Comparison of ENCODE assay signal across 11 cellular contexts in the genomic region with DNA sequence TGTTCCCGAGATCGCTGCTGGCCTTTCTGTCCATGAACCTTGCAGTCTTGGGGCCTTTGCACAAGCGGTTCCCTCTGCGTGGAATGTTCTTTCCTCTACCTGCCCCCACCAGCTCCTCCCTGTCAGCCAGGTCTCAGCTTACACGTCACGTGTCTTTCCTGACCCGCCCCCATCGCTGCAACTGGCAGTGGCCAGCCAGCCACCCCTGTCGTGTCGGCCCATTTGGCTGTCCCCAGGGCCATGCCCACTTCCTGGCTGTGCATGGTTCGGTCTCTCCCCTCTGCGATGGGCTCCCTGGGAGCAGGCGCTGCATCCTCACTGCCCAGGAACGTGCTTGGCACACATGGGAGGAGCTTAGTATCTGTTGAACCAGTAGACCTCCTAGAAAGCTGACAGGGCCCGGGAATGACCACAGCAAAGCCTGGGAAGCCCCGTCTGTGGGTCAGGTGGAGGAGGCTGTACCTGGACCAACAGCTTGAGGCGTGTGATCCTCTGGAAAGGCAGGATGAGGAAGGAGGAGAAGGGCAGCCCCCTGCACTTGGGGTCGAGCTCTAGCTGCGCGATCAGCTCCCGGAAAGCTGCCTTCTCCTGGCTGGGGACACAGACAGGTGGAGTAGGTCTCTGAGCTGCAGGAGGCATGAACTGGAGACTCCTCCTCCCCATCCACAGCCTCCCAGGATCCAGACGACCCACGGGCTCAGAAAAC. TPM values are rescaled to one million over a fixed set of nuclear protein-coding genes. Genes with fewer than 3 reads are reported as not detected.
DNase-seq lines count a peak whose midpoint lies in the region; ATAC-seq lines count a peak whose summit lies in the region.
"Had no signal": no experiment of that assay in that cellular context is flagged by ENCODE, and none has a peak within 500 bp of the region (broad histone marks: within the 10 kb centered on the region; RNA-seq: fewer than 3 reads in every experiment).

No MANE protein-coding gene starts in this region.

- ATAC-seq in GM18867 (IDR thresholded peaks at IDR 0.05; ENCODE audit: unreplicated experiment): no peak

- H3K4me1 ChIP-seq in neuronal stem cell (ENCODE audit: control insufficient read depth in 2 of 2, insufficient read depth in 1 of 2, low read depth in 1 of 2, low read length in 2 of 2): peaks cover 6 to 10% of the 10 kb centered on the region in 2 donors

- H3K4me3 ChIP-seq in neuronal stem cell (ENCODE audit: low read length in 2 of 2): no peak overlapping the region

- no peaks in the 10 kb centered on the region for H3K4me1 Mint-ChIP-seq in activated naive CD4-positive, alpha-beta T cell treated with anti-CD3 and anti-CD28 coated beads, Interleukin-2, amount 10 ng/mL, durations not matched to agents 7 days and 5 days

- WGBS in neuronal stem cell (ENCODE audit: extremely low coverage in 2 of 2, insufficient read length in 2 of 2, insufficient replicate concordance in 1 of 2), 2 donors: no CpG with 5 or more reads among the region's 23 CpGs

- H3K23ac ChIP-seq in neuronal stem cell (ENCODE audit: low read depth, low read length, poor library complexity): no peak overlapping the region

- no peak overlapping the region for H3K4me2 ChIP-seq in neuronal stem cell (ENCODE audit: insufficient read depth, low read length, poor library complexity, severe bottlenecking)

- H3K4me3 Mint-ChIP-seq in activated naive CD4-positive, alpha-beta T cell treated with anti-CD3 and anti-CD28 coated beads, Interleukin-2, amount 10 ng/mL, durations not matched to agents 7 days and 5 days: no peak overlapping the region

- no peak overlapping the region for H2AK5ac ChIP-seq in neuronal stem cell (ENCODE audit: low read depth, low read length)

- H3K9ac ChIP-seq in neuronal stem cell (ENCODE audit: low read depth, low read length, poor library complexity): no peak overlapping the region

- no peaks in the 10 kb centered on the region for H3K79me1 ChIP-seq in neuronal stem cell (ENCODE audit: low read depth, low read length)

- no peaks in the 10 kb centered on the region for H3K36me3 ChIP-seq in neuronal stem cell (replicated peaks in 1 of 2; ENCODE audit: control insufficient read depth in 2 of 2, insufficient read depth in 2 of 2, low read length in 2 of 2)

- no peak overlapping the region for H3K27ac ChIP-seq in neuronal stem cell (replicated peaks; ENCODE audit: low read length)

- H3K4ac ChIP-seq in neuronal stem cell (ENCODE audit: low read length): peak overlapping the region; percentile 24

- no peak overlapping the region for H2BK120ac ChIP-seq in neuronal stem cell (ENCODE audit: low read depth, low read length)

- no peaks in the 10 kb centered on the region for H3K27me3 ChIP-seq in neuronal stem cell (ENCODE audit: control insufficient read depth in 3 of 3, insufficient read depth in 3 of 3, low read depth in 1 of 3, low read length in 3 of 3)
- H3K27me3 ChIP-seq: tibial nerve had no signal

- peak overlapping the region; percentile 94 for H4K8ac ChIP-seq in neuronal stem cell (ENCODE audit: low read depth, low read length)

- H3K9me3 Mint-ChIP-seq in activated naive CD4-positive, alpha-beta T cell treated with anti-CD3 and anti-CD28 coated beads, Interleukin-2, amount 10 ng/mL, durations not matched to agents 7 days and 5 days: peaks cover 3% of the 10 kb centered on the region
- H3K9me3 Mint-ChIP-seq: nephron had no signal

- H4K91ac ChIP-seq in neuronal stem cell (ENCODE audit: low read depth, low read length, poor library complexity): no peak overlapping the region

- no peak overlapping the region for H2BK5ac ChIP-seq in neuronal stem cell (ENCODE audit: low read length)

- peak; percentile 69 for DNase-seq in EL
- peak; percentile 19 for DNase-seq in NCI-H526 treated with DMSO at 0.1 percent for 48 hours (lab: John Stamatoyannopoulos, UW)
- peak; percentile 77 for DNase-seq in ecto neural progenitor cell (ENCODE audit: low spot score)
- DNase-seq in neuronal stem cell (ENCODE audit: low spot score): no peak
- DNase-seq in activated naive CD4-positive, alpha-beta T cell treated with anti-CD3 and anti-CD28 coated beads, Interleukin-2, amount 10 ng/mL, durations not matched to agents 7 days and 5 days: no peak
- DNase-seq in NK-92 (lab: John Stamatoyannopoulos, UW; ENCODE audit: unreplicated experiment): no peak
- no peak for DNase-seq in activated CD4-positive, alpha-beta T cell treated with anti-CD3 and anti-CD28 coated beads, Interleukin-2, amount 50 U/mL, for 1 hour
- DNase-seq: activated naive CD4-positive, alpha-beta T cell had no signal

- peak overlapping the region; percentile 67 for H2AFZ ChIP-seq in neuronal stem cell (ENCODE audit: low read length)

- H3K18ac ChIP-seq in neuronal stem cell (ENCODE audit: low read length): peak overlapping the region; percentile 89

- peak overlapping the region; percentile 30 for H2BK15ac ChIP-seq in neuronal stem cell (ENCODE audit: low read length)

- CTCF ChIA-PET in activated naive CD4-positive, alpha-beta T cell treated with anti-CD3 and anti-CD28 coated beads, Interleukin-2, amount 10 ng/mL, durations not matched to agents 7 days and 5 days (lab: Charles Lee): no interaction called here

- H2BK12ac ChIP-seq in neuronal stem cell (ENCODE audit: low read length): peak overlapping the region; percentile 76

- H3K27me3 Mint-ChIP-seq in activated naive CD4-positive, alpha-beta T cell treated with anti-CD3 and anti-CD28 coated beads, Interleukin-2, amount 10 ng/mL, durations not matched to agents 7 days and 5 days: peaks cover 22% of the 10 kb centered on the region

- no peak overlapping the region for H3K14ac ChIP-seq in neuronal stem cell (ENCODE audit: low read length)

- H3K9me3 ChIP-seq in neuronal stem cell (replicated peaks in 1 of 2; ENCODE audit: control insufficient read depth in 2 of 2, insufficient read depth in 1 of 2, low read depth in 1 of 2, low read length in 2 of 2): peaks cover 0 to 2% of the 10 kb centered on the region in 2 donors
- H3K9me3 ChIP-seq: tibial nerve had no signal

- no peak overlapping the region for H3K27ac Mint-ChIP-seq in activated naive CD4-positive, alpha-beta T cell treated with anti-CD3 and anti-CD28 coated beads, Interleukin-2, amount 10 ng/mL, durations not matched to agents 7 days and 5 days
- H3K27ac Mint-ChIP-seq: nephron had no signal

- no peaks in the 10 kb centered on the region for H3K36me3 Mint-ChIP-seq in activated naive CD4-positive, alpha-beta T cell treated with anti-CD3 and anti-CD28 coated beads, Interleukin-2, amount 10 ng/mL, durations not matched to agents 7 days and 5 days

RNA-seq across cellular contexts. Expression of a gene that starts 21.0 kb away (rescaled TPM):
- polyA plus RNA-seq in neuronal stem cell (2013, experiment 1 of 2): 2.1 TPM
- 2.9 TPM for polyA plus RNA-seq in neuronal stem cell (2013, experiment 2 of 2)

Comparison
In these comparisons a context has a peak if more than half of its experiments do, and no peak if none do; other contexts are left out.
1. DNase-seq: peak in EL (single experiment), NCI-H526 treated with DMSO at 0.1 percent for 48 hours (single experiment) and ecto neural progenitor cell (single experiment); none in neuronal stem cell (single experiment), activated naive CD4-positive, alpha-beta T cell treated with anti-CD3 and anti-CD28 coated beads, Interleukin-2, amount 10 ng/mL, durations not matched to agents 7 days and 5 days (single experiment), NK-92 (single experiment) and activated CD4-positive, alpha-beta T cell treated with anti-CD3 and anti-CD28 coated beads, Interleukin-2, amount 50 U/mL, for 1 hour (single experiment).